In the genomic region with DNA sequence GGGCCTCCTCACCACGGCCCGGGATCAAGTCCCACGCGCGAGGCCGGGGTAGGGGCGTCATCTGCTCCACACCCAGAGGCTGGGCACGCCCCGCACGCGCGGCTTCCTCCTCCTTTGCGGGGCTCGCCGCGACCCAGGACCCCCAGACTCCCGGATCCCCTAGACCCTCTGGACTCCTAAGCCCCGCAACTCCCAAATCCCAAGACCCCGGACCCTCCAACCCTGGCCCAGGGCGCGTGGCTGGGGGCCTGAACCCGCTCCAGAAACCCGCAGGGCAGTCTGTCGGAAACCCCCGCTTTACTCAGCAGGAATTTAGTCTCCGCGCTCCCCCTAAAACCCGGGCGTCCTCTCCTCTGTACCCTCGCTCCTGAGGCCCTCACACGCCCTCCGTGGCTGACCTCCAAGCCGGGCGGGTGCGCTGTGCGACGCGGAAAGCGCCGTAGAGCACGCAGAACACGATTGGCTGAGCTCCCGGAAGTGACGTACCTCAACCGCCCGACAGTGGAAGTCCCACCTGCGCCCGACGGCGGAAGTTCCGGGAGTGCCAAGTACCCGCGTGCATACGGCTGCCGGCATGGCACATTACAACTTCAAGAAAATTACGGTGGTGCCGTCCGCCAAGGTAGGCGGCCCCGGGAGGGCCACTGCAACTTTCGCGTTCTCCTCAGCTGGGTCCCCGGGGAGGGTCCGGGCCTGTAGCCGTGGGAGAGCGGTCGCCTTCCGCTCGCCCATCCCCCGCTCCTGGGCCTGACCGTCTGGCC, we compare ENCODE assay signal across 8 cellular contexts. TPM values are rescaled to one million over a fixed set of nuclear protein-coding genes. Genes with fewer than 3 reads are reported as not detected.
DNase-seq lines count a peak whose midpoint lies in the region; ATAC-seq, FAIRE-seq and TF ChIP-seq lines count a peak whose summit lies in the region.

A gene (plus strand): TSS at position 529 of the 761 bp plus-strand sequence. CDS start 46 bp downstream, at position 575.

- ATAC-seq in HG02798 (IDR thresholded peaks at IDR 0.05; ENCODE audit: poor library complexity, unreplicated experiment) (peak; percentile 98), left cardiac atrium (peak; percentile 99), upper lobe of right lung (peak; percentile 97)

- TF ChIP-seq POLR2A in GM12891 (IDR thresholded peaks at IDR 0.05; ENCODE audit: low read depth, low read length) = peak; percentile 87

- no peaks in the 10 kb centered on the region for H3K9me3 ChIP-seq in upper lobe of right lung

- H3K4me1 ChIP-seq in upper lobe of right lung = peaks cover 29% of the 10 kb centered on the region

- peak; percentile 10 for TF ChIP-seq CTCF in upper lobe of right lung (IDR thresholded peaks at IDR 0.05)

- no peaks in the 10 kb centered on the region for H3K27me3 ChIP-seq in upper lobe of right lung

- FAIRE-seq in GM12891 (lab: Jason Lieb, UNC) = peak; percentile 98

- H3K36me3 ChIP-seq in upper lobe of right lung = peaks cover 8% of the 10 kb centered on the region

- intact Hi-C loops in left cardiac atrium (cut with DNase I) = no loop called here
- intact Hi-C loops in posterior vena cava (cut with DNase I) = no loop called here
- intact Hi-C loops in upper lobe of right lung (cut with DNase I) = no loop called here

- H3K4me3 ChIP-seq in upper lobe of right lung = peak within 1 kb of the TSS; percentile 98

- DNase-seq in GM12891 (ENCODE audit: insufficient read length, low spot score) (peak; percentile 99), NCI-H1417 treated with DMSO at 0.1 percent for 48 hours (lab: John Stamatoyannopoulos, UW) (peak; percentile 38), T-helper 1 cell (peak; percentile 92 to 97 (median 96)), amniotic epithelial cell (ENCODE audit: low read depth) (peak; percentile 96), left cardiac atrium (peak; percentile 100), posterior vena cava (ENCODE audit: low spot score) (peak; percentile 100), upper lobe of right lung (peak; percentile 99)

- peak within 1 kb of the TSS; percentile 94 for H3K27ac ChIP-seq in upper lobe of right lung

TF ChIP-seq in GM12891, 5 proteins besides CTCF, POLR2A, EP300 and RAD21:
- TF ChIP-seq TAF1 (IDR thresholded peaks at IDR 0.05; ENCODE audit: low read depth, low read length) (peak; percentile 80), SPI1 (IDR thresholded peaks at IDR 0.05; ENCODE audit: low read depth, low read length) (no peak), POLR2AphosphoS5 (IDR thresholded peaks at IDR 0.05; ENCODE audit: low read depth, low read length) (peak; percentile 86), POU2F2 (IDR thresholded peaks at IDR 0.05; ENCODE audit: low read depth, low read length) (no peak; the same call in 1 of the 2 replicates), PAX5 (IDR thresholded peaks at IDR 0.05; ENCODE audit: insufficient read depth, low read length, severe bottlenecking) (no peak)

RNA-seq across cellular contexts. Expression of the gene that starts here (rescaled TPM):
- 42.0 TPM for polyA plus RNA-seq in GM12891 (2012; ENCODE audit: low read depth, missing spikeins)
- total RNA-seq in left cardiac atrium = 10 to 100 TPM; 25.0 to 37.7 TPM
- 10 to 100 TPM; 35.3 to 42.3 TPM for total RNA-seq in posterior vena cava
- total RNA-seq in upper lobe of right lung = 36.5 TPM

Comparison
In these comparisons a context has a peak if more than half of its experiments do, and no peak if none do; other contexts are left out.
1. Peak in every context shown above with its lines: DNase-seq, ATAC-seq, H3K4me3 ChIP-seq and H3K27ac ChIP-seq.
2. DNase-seq: peak in every context shown above with its lines; median percentile 100 in left cardiac atrium; 100 in posterior vena cava; 99 in GM12891; 99 in upper lobe of right lung; 96 in T-helper 1 cell; 96 in amniotic epithelial cell; 38 in NCI-H1417 treated with DMSO at 0.1 percent for 48 hours.